In the genomic region with DNA sequence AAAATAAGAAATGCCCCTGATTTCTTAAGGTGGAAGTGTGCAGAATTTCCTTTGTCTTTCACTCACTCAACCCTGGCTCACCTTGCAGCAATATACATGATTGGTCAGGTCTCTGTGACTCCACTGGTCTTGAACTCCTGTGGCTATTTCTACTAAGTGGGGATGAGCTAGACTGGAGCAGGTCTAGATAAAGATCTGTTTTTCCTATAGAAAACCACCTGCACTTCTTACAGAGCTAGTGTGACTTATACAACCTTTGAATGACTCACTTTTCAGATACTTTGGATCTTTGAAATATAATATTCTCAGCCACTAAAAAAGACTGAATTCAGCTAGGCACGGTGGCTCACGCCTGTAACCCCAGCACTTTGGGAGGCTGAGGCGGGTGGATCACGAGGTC, we compare ENCODE assay signal across 16 cellular contexts.
"Had no signal": no experiment of that assay in that cellular context is flagged by ENCODE, and none has a peak within 500 bp of the region (broad histone marks: within the 10 kb centered on the region; RNA-seq: fewer than 3 reads in every experiment).

No MANE protein-coding gene starts in this region.

- H3K36me3 Mint-ChIP-seq: naive thymus-derived CD8-positive, alpha-beta T cell had no signal

- H3K27me3 ChIP-seq: dorsolateral prefrontal cortex, sigmoid colon had no signal

- H3K36me3 ChIP-seq: gastrocnemius medialis, heart right ventricle, sigmoid colon had no signal

- H3K4me1 ChIP-seq: gastrocnemius medialis, sigmoid colon had no signal

- H3K27ac ChIP-seq: gastrocnemius medialis, heart right ventricle, sigmoid colon, skin epidermis had no signal

- H3K9me3 ChIP-seq: gastrocnemius medialis, heart right ventricle, mucosa of descending colon, sigmoid colon had no signal

- ATAC-seq: esophagus mucosa; gastrocnemius medialis; heart right ventricle; mucosa of descending colon; naive thymus-derived CD8-positive, alpha-beta T cell had no signal

- H3K4me3 Mint-ChIP-seq: naive thymus-derived CD8-positive, alpha-beta T cell; neural crest cell had no signal

- DNase-seq: cortex of kidney; dorsolateral prefrontal cortex; effector CD8-positive, alpha-beta T cell; gastrocnemius medialis; heart right ventricle; hypothalamus; kidney glomerular epithelial cell; mucosa of descending colon; naive thymus-derived CD8-positive, alpha-beta T cell; posterior cingulate gyrus; sigmoid colon; stimulated activated naive CD4-positive, alpha-beta T cell treated with Interleukin-2 at 50 U/mL for 16 hours; trophoblast cell had no signal

- H3K27ac Mint-ChIP-seq: naive thymus-derived CD8-positive, alpha-beta T cell had no signal

- H3K4me3 ChIP-seq: dorsolateral prefrontal cortex, gastrocnemius medialis, heart right ventricle, mucosa of descending colon, sigmoid colon, skin epidermis had no signal

- H3K9me3 Mint-ChIP-seq: neural crest cell had no signal
